ENCODE assay signal across 13 cellular contexts in the genomic region with DNA sequence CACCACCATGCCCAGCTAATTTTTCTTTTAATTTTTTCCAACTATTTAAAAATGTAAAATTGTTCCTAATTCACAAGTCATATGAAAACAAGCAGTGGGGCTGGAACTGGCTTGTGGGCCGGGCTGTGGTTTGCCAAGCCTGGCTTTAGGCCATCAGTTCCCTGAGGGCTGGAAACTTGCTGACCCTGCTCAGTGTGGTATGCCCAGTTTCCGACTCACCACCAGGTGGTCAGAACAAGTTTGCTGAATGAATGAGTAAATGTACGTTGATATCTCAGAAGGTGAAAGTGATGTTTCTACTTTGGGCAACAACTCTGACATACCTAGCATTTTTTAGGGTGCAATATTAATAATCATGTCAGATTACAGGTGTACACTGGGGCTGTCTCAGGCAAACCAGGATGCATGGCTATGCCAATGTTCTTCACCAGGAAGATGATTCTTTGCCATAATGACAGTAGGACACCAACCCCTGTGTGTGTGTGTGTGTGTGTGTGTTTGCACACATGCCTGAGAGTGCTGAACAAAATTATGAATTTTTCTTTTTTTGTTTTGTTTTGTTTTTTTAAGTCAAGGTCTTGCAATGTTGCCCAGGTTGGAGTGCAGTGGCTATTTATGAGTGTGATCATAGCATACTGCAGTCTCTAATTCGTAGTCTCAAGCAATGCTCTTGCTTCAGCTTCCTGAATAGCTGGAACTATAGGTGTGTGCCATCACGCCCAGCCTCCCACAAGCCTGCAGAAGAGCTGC.
DNase-seq lines count a peak whose midpoint lies in the region; FAIRE-seq and TF ChIP-seq lines count a peak whose summit lies in the region.
"Had no signal": no experiment of that assay in that cellular context is flagged by ENCODE, and none has a peak within 500 bp of the region (broad histone marks: within the 10 kb centered on the region; RNA-seq: fewer than 3 reads in every experiment).

No MANE protein-coding gene starts in this region.

- no peaks in the 10 kb centered on the region for H3K27me3 ChIP-seq in astrocyte (ENCODE audit: insufficient read depth, low read length)
- H3K27me3 ChIP-seq in small intestine (ENCODE audit: control insufficient read depth in 2 of 2, insufficient read depth in 2 of 2, low read length in 2 of 2): no peaks in the 10 kb centered on the region

- no peaks in the 10 kb centered on the region for H3K4me1 Mint-ChIP-seq in astrocyte (ENCODE audit: low read depth, unreplicated experiment)
- H3K4me1 Mint-ChIP-seq in activated naive CD4-positive, alpha-beta T cell treated with anti-CD3 and anti-CD28 coated beads for 36 hours (ENCODE audit: low read depth): no peaks in the 10 kb centered on the region
- H3K4me1 Mint-ChIP-seq: central memory CD8-positive, alpha-beta T cell had no signal

- no peaks in the 10 kb centered on the region for H3K79me2 ChIP-seq in astrocyte (ENCODE audit: insufficient read depth, low read length)

- no peak overlapping the region for H3K9ac ChIP-seq in astrocyte (ENCODE audit: low read length)

- H3K27ac Mint-ChIP-seq in astrocyte (ENCODE audit: unreplicated experiment): no peak overlapping the region
- no peak overlapping the region for H3K27ac Mint-ChIP-seq in activated naive CD4-positive, alpha-beta T cell treated with anti-CD3 and anti-CD28 coated beads for 36 hours
- H3K27ac Mint-ChIP-seq: CD4-positive, alpha-beta T cell; stimulated activated naive CD8-positive, alpha-beta T cell treated with anti-CD3 and anti-CD28 coated beads, Interleukin-15, Interleukin-2, amounts not matched to agents 100 ng/mL and 50 ng/mL, for 24 hours had no signal

- no peak overlapping the region for H3K27ac ChIP-seq in astrocyte (ENCODE audit: low read depth, low read length)
- H3K27ac ChIP-seq in small intestine (ENCODE audit: low read depth in 1 of 2, low read length in 1 of 2): no peak overlapping the region

- H3K9me3 ChIP-seq in astrocyte (ENCODE audit: insufficient read depth, low read depth, low read length) (no peaks in the 10 kb centered on the region), small intestine (ENCODE audit: control insufficient read depth, low read depth) (no peaks in the 10 kb centered on the region)

- no peak overlapping the region for H3K4me2 ChIP-seq in astrocyte (ENCODE audit: low read length)

- H3K36me3 ChIP-seq in astrocyte (ENCODE audit: insufficient read depth, low read length) (no peaks in the 10 kb centered on the region), small intestine (ENCODE audit: control insufficient read depth in 2 of 2, insufficient read depth in 2 of 2, low read length in 2 of 2) (no peaks in the 10 kb centered on the region)

- H3K4me3 Mint-ChIP-seq in astrocyte (ENCODE audit: unreplicated experiment): no peak overlapping the region
- H3K4me3 Mint-ChIP-seq in activated naive CD4-positive, alpha-beta T cell treated with anti-CD3 and anti-CD28 coated beads for 36 hours: no peak overlapping the region
- H3K4me3 Mint-ChIP-seq: CD4-positive, alpha-beta T cell; central memory CD8-positive, alpha-beta T cell; stimulated activated naive CD8-positive, alpha-beta T cell treated with anti-CD3 and anti-CD28 coated beads, Interleukin-15, Interleukin-2, amounts not matched to agents 100 ng/mL and 50 ng/mL, for 24 hours had no signal

- peaks cover 3% of the 10 kb centered on the region for H3K27me3 Mint-ChIP-seq in astrocyte (ENCODE audit: low read depth, unreplicated experiment)
- H3K27me3 Mint-ChIP-seq in activated naive CD4-positive, alpha-beta T cell treated with anti-CD3 and anti-CD28 coated beads for 36 hours (ENCODE audit: low read depth): no peaks in the 10 kb centered on the region
- H3K27me3 Mint-ChIP-seq: CD4-positive, alpha-beta T cell; central memory CD8-positive, alpha-beta T cell; stimulated activated naive CD8-positive, alpha-beta T cell treated with anti-CD3 and anti-CD28 coated beads, Interleukin-15, Interleukin-2, amounts not matched to agents 100 ng/mL and 50 ng/mL, for 24 hours had no signal

- WGBS in small intestine, 3 donors: 47 to 63% (median 52%) methylated on average over 5 of the region's 5 CpGs

- H3K4me3 ChIP-seq in AG10803 (ENCODE audit: low read length): no peak overlapping the region
- no peak overlapping the region for H3K4me3 ChIP-seq in astrocyte (ENCODE audit: insufficient read depth, low read depth, low read length)
- no peak overlapping the region for H3K4me3 ChIP-seq in small intestine (ENCODE audit: low read depth in 1 of 2, low read length in 2 of 2)

- no peaks in the 10 kb centered on the region for H4K20me1 ChIP-seq in astrocyte (ENCODE audit: insufficient read depth, low read length)

- DNase-seq in AG10803 (ENCODE audit: low read depth): peak; percentile 7
- peak; percentile 40 for DNase-seq in HTR-8/SVneo (ENCODE audit: insufficient read length, low spot score)
- peak; percentile 12 for DNase-seq in astrocyte (ENCODE audit: low read depth)
- peak; percentile 85 for DNase-seq in islet precursor cell
- no peak for DNase-seq in 8988T
- DNase-seq in inferior parietal cortex (ENCODE audit: extremely low spot score): no peak
- DNase-seq in activated naive CD4-positive, alpha-beta T cell treated with anti-CD3 and anti-CD28 coated beads for 36 hours: no peak
- DNase-seq in small intestine: no peak
- DNase-seq: activated T-cell treated with anti-CD3 and anti-CD28 coated beads, Interleukin-2, amount 50 U/mL, for 48 hours; CD4-positive, alpha-beta T cell; NCI-H187 treated with DMSO at 0.1 percent for 48 hours had no signal

- TF ChIP-seq CTCF in AG10803 (conservative IDR thresholded peaks at IDR 0.05; ENCODE audit: low read length) (no peak), astrocyte (IDR thresholded peaks at IDR 0.05; ENCODE audit: insufficient read depth, low read depth, low read length) (peak; percentile 4)

- H2AFZ ChIP-seq in astrocyte (ENCODE audit: low read depth, low read length): no peak overlapping the region

- peaks cover 2% of the 10 kb centered on the region for H3K9me3 Mint-ChIP-seq in astrocyte (ENCODE audit: unreplicated experiment)
- H3K9me3 Mint-ChIP-seq in activated naive CD4-positive, alpha-beta T cell treated with anti-CD3 and anti-CD28 coated beads for 36 hours: no peaks in the 10 kb centered on the region
- H3K9me3 Mint-ChIP-seq: CD4-positive, alpha-beta T cell; central memory CD8-positive, alpha-beta T cell; stimulated activated naive CD8-positive, alpha-beta T cell treated with anti-CD3 and anti-CD28 coated beads, Interleukin-15, Interleukin-2, amounts not matched to agents 100 ng/mL and 50 ng/mL, for 24 hours had no signal

- H3K4me1 ChIP-seq in astrocyte (ENCODE audit: insufficient read depth, low read length): no peaks in the 10 kb centered on the region
- no peaks in the 10 kb centered on the region for H3K4me1 ChIP-seq in small intestine (ENCODE audit: control insufficient read depth in 2 of 2, insufficient read depth in 1 of 2, low read depth in 1 of 2, low read length in 1 of 2)

- FAIRE-seq in HTR-8/SVneo (lab: Jason Lieb, UNC) (peak; percentile 23), astrocyte (lab: Jason Lieb, UNC) (no peak), small intestine (lab: Jason Lieb, UNC) (no peak)

- H3K36me3 Mint-ChIP-seq in astrocyte (ENCODE audit: low read depth, unreplicated experiment): no peaks in the 10 kb centered on the region
- no peaks in the 10 kb centered on the region for H3K36me3 Mint-ChIP-seq in activated naive CD4-positive, alpha-beta T cell treated with anti-CD3 and anti-CD28 coated beads for 36 hours (ENCODE audit: low read depth)

- CTCF ChIA-PET in activated naive CD4-positive, alpha-beta T cell treated with anti-CD3 and anti-CD28 coated beads for 36 hours (lab: Charles Lee): no interaction called here

- intact Hi-C loops in activated naive CD4-positive, alpha-beta T cell treated with anti-CD3 and anti-CD28 coated beads for 36 hours (cut with micrococcal nuclease): no loop called here

Comparison
In these comparisons a context has a peak if more than half of its experiments do, and no peak if none do; other contexts are left out.
1. DNase-seq: peak in AG10803 (single experiment), HTR-8/SVneo (single experiment), astrocyte (single experiment) and islet precursor cell (single experiment); none in 8988T (single experiment), inferior parietal cortex (single experiment), activated naive CD4-positive, alpha-beta T cell treated with anti-CD3 and anti-CD28 coated beads for 36 hours (single experiment) and small intestine (single experiment).